ENCODE assay signal across 20 cellular contexts in genomic region chr9:138061631-138062030, GRCh38.
A peak's percentile ranks its signal among the peaks of the same experiment; 100 is the strongest.
DNase-seq lines count a peak whose midpoint lies in the region; FAIRE-seq and TF ChIP-seq lines count a peak whose summit lies in the region.
"Had no signal": no experiment of that assay in that cellular context is flagged by ENCODE, and none has a peak within 500 bp of the region (broad histone marks: within the 10 kb centered on the region; RNA-seq: fewer than 3 reads in every experiment).

No MANE protein-coding gene starts in this region.

- H3K36me3 ChIP-seq in astrocyte (ENCODE audit: insufficient read depth, low read length) (no peaks in the 10 kb centered on the region), mesenchymal stem cell (ENCODE audit: control insufficient read depth in 1 of 2, insufficient read depth in 2 of 2, low read depth in 1 of 2, low read length in 2 of 2) (no peaks in the 10 kb centered on the region), hepatocyte (replicated peaks; ENCODE audit: insufficient read depth, low read depth) (no peaks in the 10 kb centered on the region)
- H3K36me3 ChIP-seq: HAP-1, SJCRH30 had no signal

- H4K8ac ChIP-seq in H9 (replicated peaks; ENCODE audit: insufficient read length, low read depth, low read length) (no peak overlapping the region), mesenchymal stem cell (ENCODE audit: low read length) (no peak overlapping the region)

- H3K79me2 ChIP-seq in H9 (ENCODE audit: insufficient read depth, low read length) (no peaks in the 10 kb centered on the region), astrocyte (ENCODE audit: insufficient read depth, low read length) (no peaks in the 10 kb centered on the region), hepatocyte (no peaks in the 10 kb centered on the region)

- no peaks in the 10 kb centered on the region for H3K4me1 ChIP-seq in H9 (ENCODE audit: insufficient read depth, low read length)
- no peaks in the 10 kb centered on the region for H3K4me1 ChIP-seq in astrocyte (ENCODE audit: insufficient read depth, low read length)
- no peaks in the 10 kb centered on the region for H3K4me1 ChIP-seq in mesenchymal stem cell (ENCODE audit: control insufficient read depth, insufficient read depth, low read depth, low read length)
- H3K4me1 ChIP-seq in hepatocyte (ENCODE audit: insufficient read depth) = no peaks in the 10 kb centered on the region
- H3K4me1 ChIP-seq: HAP-1, SJCRH30 had no signal

- H4K5ac ChIP-seq in H9 (ENCODE audit: insufficient read length, low read depth, low read length) = no peak overlapping the region

- H3K4me3 Mint-ChIP-seq in H9 (no peak overlapping the region), astrocyte (ENCODE audit: unreplicated experiment) (no peak overlapping the region)
- H3K4me3 Mint-ChIP-seq: B cell had no signal

- H3K56ac ChIP-seq in H9 (ENCODE audit: insufficient read length, low read depth, low read length) = no peak overlapping the region

- no CpG with 5 or more reads among the region's 6 CpGs for WGBS in H9 (ENCODE audit: extremely low coverage, insufficient read length, low lambda C conversion rate)
- WGBS in mesenchymal stem cell = 85% methylated on average over 6 of the region's 6 CpGs
- WGBS in hepatocyte (ENCODE audit: low lambda C conversion rate, missing lambda C conversion rate) = 86% methylated on average over 6 of the region's 6 CpGs

- in situ Hi-C loops in ACHN (cut with HindIII; ENCODE audit: low pct_ligation_motif_present, low pct_unique_long_range_greater_than_20kb, low sequenced_read_pairs) = no loop called here

- H3K18ac ChIP-seq in H9 (ENCODE audit: insufficient read length, low read depth, low read length) = no peak overlapping the region
- H3K18ac ChIP-seq in mesenchymal stem cell (ENCODE audit: low read depth in 1 of 2, low read length in 2 of 2) = no peak overlapping the region

- H3K27ac Mint-ChIP-seq in H9 (no peak overlapping the region), astrocyte (ENCODE audit: unreplicated experiment) (peak overlapping the region; percentile 47)
- H3K27ac Mint-ChIP-seq: B cell had no signal

- DNase-seq in H9 (no peak), astrocyte (ENCODE audit: low read depth) (no peak), mesenchymal stem cell (no peak), ACHN (no peak), iPS-NIHi7 (ENCODE audit: extremely low spot score) (no peak), hepatocyte (ENCODE audit: low spot score) (no peak), NCI-H146 treated with DMSO at 0.1 percent for 48 hours (lab: John Stamatoyannopoulos, UW; ENCODE audit: unreplicated experiment) (no peak)
- DNase-seq: Calu3, Karpas-422, NCI-H1092, NCI-H1417 treated with DMSO at 0.1 percent for 48 hours, NCI-H187, NCI-H2171 treated with DMSO at 0.1 percent for 48 hours, NCI-H345, NCI-H510A treated with DMSO at 0.1 percent for 48 hours, SJCRH30 had no signal

- H4K20me1 ChIP-seq in H9 (ENCODE audit: control insufficient read depth, insufficient read depth, insufficient read length) (no peaks in the 10 kb centered on the region), astrocyte (ENCODE audit: insufficient read depth, low read length) (no peaks in the 10 kb centered on the region), hepatocyte (ENCODE audit: insufficient read depth, poor library complexity, severe bottlenecking) (no peaks in the 10 kb centered on the region)

- H2BK12ac ChIP-seq in H9 (ENCODE audit: insufficient read length, low read depth, low read length) (no peak overlapping the region), mesenchymal stem cell (ENCODE audit: low read length in 2 of 2) (no peak overlapping the region)

- H3K9me3 Mint-ChIP-seq in H9 = no peaks in the 10 kb centered on the region
- H3K9me3 Mint-ChIP-seq in astrocyte (ENCODE audit: unreplicated experiment) = no peaks in the 10 kb centered on the region

- H3K14ac ChIP-seq in H9 (ENCODE audit: insufficient read depth, low read length) = no peak overlapping the region
- H3K14ac ChIP-seq in mesenchymal stem cell (ENCODE audit: low read length in 2 of 2) = no peak overlapping the region

- H3K4me1 Mint-ChIP-seq in H9 = peaks cover 14 to 16% of the 10 kb centered on the region in 2 experiments
- no peaks in the 10 kb centered on the region for H3K4me1 Mint-ChIP-seq in astrocyte (ENCODE audit: low read depth, unreplicated experiment)
- H3K4me1 Mint-ChIP-seq: B cell had no signal

- H3K27ac ChIP-seq in H9 (ENCODE audit: insufficient read length, low read depth, low read length) = no peak overlapping the region
- no peak overlapping the region for H3K27ac ChIP-seq in astrocyte (ENCODE audit: low read depth, low read length)
- H3K27ac ChIP-seq in mesenchymal stem cell (ENCODE audit: low read length, poor library complexity, severe bottlenecking) = no peak overlapping the region
- H3K27ac ChIP-seq in hepatocyte = no peak overlapping the region
- H3K27ac ChIP-seq: SJCRH30 had no signal

- no peak overlapping the region for H3K9ac ChIP-seq in H9 (ENCODE audit: extremely low read depth, insufficient read length, low read length)
- H3K9ac ChIP-seq in astrocyte (ENCODE audit: low read length) = no peak overlapping the region
- no peak overlapping the region for H3K9ac ChIP-seq in mesenchymal stem cell (ENCODE audit: low read length)

- H3K36me3 Mint-ChIP-seq in H9 (ENCODE audit: insufficient read depth in 1 of 3, low read depth in 3 of 3) = peaks cover 49 to 65% (median 51%) of the 10 kb centered on the region in 3 experiments
- peaks cover 21% of the 10 kb centered on the region for H3K36me3 Mint-ChIP-seq in astrocyte (ENCODE audit: low read depth, unreplicated experiment)

- H3K4me2 ChIP-seq in H9 (ENCODE audit: insufficient read depth, insufficient read length, low read length) (no peak overlapping the region), astrocyte (ENCODE audit: low read length) (no peak overlapping the region), mesenchymal stem cell (ENCODE audit: low read length, poor library complexity, severe bottlenecking) (no peak overlapping the region), hepatocyte (no peak overlapping the region)

- peak; percentile 3 for TF ChIP-seq CTCF in GM12873 (IDR thresholded peaks at IDR 0.05; ENCODE audit: insufficient read depth, low read depth, low read length, missing control alignments)
- peak; percentile 48; the same call in 2 of the 3 replicates for TF ChIP-seq CTCF in H9 (conservative IDR thresholded peaks at IDR 0.05)
- no peak for TF ChIP-seq CTCF in astrocyte (IDR thresholded peaks at IDR 0.05; ENCODE audit: insufficient read depth, low read depth, low read length)
- no peak for TF ChIP-seq CTCF in hepatocyte (IDR thresholded peaks at IDR 0.05; ENCODE audit: poor library complexity)

- no peak overlapping the region for H3K4me3 ChIP-seq in astrocyte (ENCODE audit: insufficient read depth, low read depth, low read length)
- no peak overlapping the region for H3K4me3 ChIP-seq in mesenchymal stem cell (ENCODE audit: insufficient read depth in 1 of 2, low read depth in 1 of 2, low read length in 2 of 2)
- H3K4me3 ChIP-seq in hepatocyte = no peak overlapping the region
- H3K4me3 ChIP-seq: HAP-1, SJCRH30 had no signal

- H3K4ac ChIP-seq in H9 (ENCODE audit: low read depth, low read length) = no peak overlapping the region
- no peak overlapping the region for H3K4ac ChIP-seq in mesenchymal stem cell (ENCODE audit: low read depth in 1 of 2, low read length in 2 of 2)

- H3K23ac ChIP-seq in H9 (ENCODE audit: insufficient read length, low read depth, low read length) = no peak overlapping the region
- H3K23ac ChIP-seq in mesenchymal stem cell (ENCODE audit: low read length in 2 of 2) = no peak overlapping the region

- H2AK5ac ChIP-seq in H9 (ENCODE audit: insufficient read length, low read length) (no peak overlapping the region), mesenchymal stem cell (ENCODE audit: low read length, severe bottlenecking) (no peak overlapping the region)

- no peaks in the 10 kb centered on the region for H3K27me3 ChIP-seq in H9 (ENCODE audit: insufficient read depth, low read length)
- H3K27me3 ChIP-seq in astrocyte (ENCODE audit: insufficient read depth, low read length) = no peaks in the 10 kb centered on the region
- H3K27me3 ChIP-seq in mesenchymal stem cell (ENCODE audit: control insufficient read depth in 1 of 2, insufficient read depth in 1 of 2, low read length in 2 of 2) = peaks cover 0 to 3% of the 10 kb centered on the region in 2 experiments
- no peaks in the 10 kb centered on the region for H3K27me3 ChIP-seq in hepatocyte
- H3K27me3 ChIP-seq: SJCRH30 had no signal

- H3K9me3 ChIP-seq in H9 (ENCODE audit: control insufficient read depth, low read depth, low read length) (peaks cover 4% of the 10 kb centered on the region), astrocyte (ENCODE audit: insufficient read depth, low read depth, low read length) (peaks cover 16% of the 10 kb centered on the region), mesenchymal stem cell (ENCODE audit: control insufficient read depth, low read length) (peaks cover under 1% of the 10 kb centered on the region), hepatocyte (ENCODE audit: low read depth) (no peaks in the 10 kb centered on the region)
- H3K9me3 ChIP-seq: HAP-1, SJCRH30 had no signal

- H2BK20ac ChIP-seq in H9 (ENCODE audit: low read depth, low read length, poor library complexity, severe bottlenecking) = no peak overlapping the region

- no peak overlapping the region for H2BK5ac ChIP-seq in H9 (ENCODE audit: insufficient read length, low read length)
- H2BK5ac ChIP-seq in mesenchymal stem cell (ENCODE audit: low read depth, low read length, poor library complexity, severe bottlenecking) = no peak overlapping the region

- no peak for FAIRE-seq in astrocyte (lab: Jason Lieb, UNC)
- FAIRE-seq: RCC 7860 had no signal

- H3K79me1 ChIP-seq in H9 (ENCODE audit: insufficient read depth, low read depth, low read length, poor library complexity, severe bottlenecking) (no peaks in the 10 kb centered on the region), mesenchymal stem cell (replicated peaks; ENCODE audit: low read length, poor library complexity, severe bottlenecking) (no peaks in the 10 kb centered on the region)

- no peaks in the 10 kb centered on the region for H3K9me2 ChIP-seq in hepatocyte (replicated peaks; ENCODE audit: insufficient read depth)

- H3K23me2 ChIP-seq in H9 (ENCODE audit: insufficient read length, low read depth, low read length, poor library complexity, severe bottlenecking) = no peaks in the 10 kb centered on the region

- H4K91ac ChIP-seq in H9 (ENCODE audit: insufficient read length, low read depth, low read length) = no peak overlapping the region
- H4K91ac ChIP-seq in mesenchymal stem cell (ENCODE audit: low read length) = no peak overlapping the region

- H2BK120ac ChIP-seq in H9 (ENCODE audit: low read depth, low read length, poor library complexity, severe bottlenecking) = no peak overlapping the region
- no peak overlapping the region for H2BK120ac ChIP-seq in mesenchymal stem cell (ENCODE audit: low read depth, low read length)

- H2AFZ ChIP-seq in H9 (ENCODE audit: low read length) = no peak overlapping the region
- H2AFZ ChIP-seq in astrocyte (ENCODE audit: low read depth, low read length) = no peak overlapping the region
- H2AFZ ChIP-seq in mesenchymal stem cell (ENCODE audit: low read depth, low read length) = no peak overlapping the region
- no peak overlapping the region for H2AFZ ChIP-seq in hepatocyte

- H2BK15ac ChIP-seq in H9 (ENCODE audit: low read depth, low read length) (no peak overlapping the region), mesenchymal stem cell (ENCODE audit: low read depth, poor library complexity, severe bottlenecking) (peak overlapping the region; percentile 15)

- no peak overlapping the region for H3T11ph ChIP-seq in H9 (ENCODE audit: low read length)

- H3K27me3 Mint-ChIP-seq in H9 (ENCODE audit: low read depth) (no peaks in the 10 kb centered on the region), astrocyte (ENCODE audit: low read depth, unreplicated experiment) (peaks cover 6% of the 10 kb centered on the region)

Comparison
In these comparisons a context has a peak if more than half of its experiments do, and no peak if none do; other contexts are left out.
1. CTCF ChIP-seq: peak in GM12873 (single experiment) and H9 (single experiment); none in astrocyte (single experiment) and hepatocyte (single experiment).